Comparison of ENCODE assay signal across 8 cellular contexts in the genomic region with DNA sequence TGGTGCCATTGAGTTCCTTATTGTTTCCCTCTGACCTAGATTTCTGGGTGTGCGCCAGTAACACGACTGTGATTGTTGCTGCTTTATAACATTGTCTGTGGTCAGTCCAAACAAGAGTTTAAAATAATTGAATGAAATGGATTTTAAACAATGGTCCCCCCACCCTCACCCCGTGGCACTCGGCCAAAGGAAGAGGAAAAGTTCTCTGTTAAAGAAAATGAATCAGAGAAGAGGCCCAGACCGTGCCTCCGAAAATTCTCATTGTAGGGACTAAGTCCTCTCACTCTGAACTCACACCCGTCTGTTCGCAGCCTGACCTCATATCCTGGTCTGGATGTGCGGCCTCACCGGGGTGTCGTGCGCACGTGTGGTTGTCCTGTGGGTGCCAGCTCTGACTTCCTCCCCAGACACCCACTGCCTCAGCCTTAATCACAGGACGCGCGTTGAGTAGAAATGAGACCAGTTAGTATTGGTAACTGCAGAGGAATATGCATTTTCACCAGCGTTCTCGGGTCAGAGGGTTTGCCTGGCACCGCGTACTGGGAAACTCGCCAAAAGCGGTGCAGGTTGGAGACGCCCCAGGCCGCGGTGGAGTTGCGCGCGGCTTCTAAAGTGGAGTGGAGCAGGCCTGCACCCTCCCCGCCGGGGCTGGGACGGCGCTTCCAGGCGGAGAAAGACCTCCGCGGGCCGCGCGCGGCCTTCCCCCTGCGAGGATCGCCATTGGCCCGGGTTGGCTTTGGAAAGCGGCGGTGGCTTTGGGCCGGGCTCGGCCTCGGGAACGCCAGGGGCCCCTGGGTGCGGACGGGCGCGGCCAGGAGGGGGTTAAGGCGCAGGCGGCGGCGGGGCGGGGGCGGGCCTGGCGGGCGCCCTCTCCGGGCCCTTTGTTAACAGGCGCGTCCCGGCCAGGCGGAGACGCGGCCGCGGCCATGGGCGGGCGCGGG. TPM values are rescaled to one million over a fixed set of nuclear protein-coding genes. Genes with fewer than 3 reads are reported as not detected.
DNase-seq lines count a peak whose midpoint lies in the region; ATAC-seq, FAIRE-seq and TF ChIP-seq lines count a peak whose summit lies in the region.

A gene (plus strand): TSS at position 884 of the 941 bp plus-strand sequence. CDS start 193 bp downstream, outside the sequence.

- H2AFZ ChIP-seq in Karpas-422 (ENCODE audit: low read length), result peak within 1 kb of the TSS; percentile 30; the same call in 1 of the 2 replicates

- H3K4me1 ChIP-seq in Karpas-422 (ENCODE audit: low read length) (peaks cover 38% of the 10 kb centered on the region), thoracic aorta (ENCODE audit: control insufficient read depth in 1 of 2, low read depth in 2 of 2) (peaks cover 21 to 45% of the 10 kb centered on the region in 2 donors)

- H3K9me2 ChIP-seq in Karpas-422 (replicated peaks; ENCODE audit: insufficient read depth, low read length), result no peaks in the 10 kb centered on the region

- peak within 1 kb of the TSS; percentile 72 for H3K27ac ChIP-seq in Karpas-422 (ENCODE audit: low read length)
- H3K27ac ChIP-seq in thoracic aorta, result peak within 1 kb of the TSS; percentile 91 to 92

- H3K36me3 ChIP-seq in Karpas-422 (ENCODE audit: insufficient read depth, low read length) (no peaks in the 10 kb centered on the region), thoracic aorta (no peaks in the 10 kb centered on the region)

- ATAC-seq in GM21526 (IDR thresholded peaks at IDR 0.05; ENCODE audit: low FRiP score, unreplicated experiment) (peak; percentile 53), omental fat pad (ENCODE audit: low FRiP score) (peak; percentile 76), thoracic aorta (ENCODE audit: insufficient number of reproducible peaks, low FRiP score, low read depth) (peak; percentile 48)

- H4K20me1 ChIP-seq in Karpas-422 (ENCODE audit: insufficient read depth, low read depth, low read length), result peaks cover 13% of the 10 kb centered on the region; the same call in 1 of the 2 replicates

- no peak for FAIRE-seq in frontal cortex (lab: Jason Lieb, UNC)

- peak; percentile 64 for DNase-seq in DMS 273 treated with DMSO at 0.1 percent for 48 hours (lab: John Stamatoyannopoulos, UW)
- DNase-seq in Karpas-422, result peak; percentile 86
- DNase-seq in SK-MEL-5 (ENCODE audit: low read depth, low spot score), result peak; percentile 59
- peak; percentile 67 for DNase-seq in activated naive CD4-positive, alpha-beta T cell treated with Interleukin-2 at 50 U/mL for 16 hours
- DNase-seq in frontal cortex (ENCODE audit: low spot score in 2 of 2), result peak; percentile 87 to 91
- no peak for DNase-seq in omental fat pad (ENCODE audit: low spot score)
- peak; percentile 56 for DNase-seq in thoracic aorta (ENCODE audit: low spot score)

- H3K27me3 ChIP-seq in Karpas-422 (ENCODE audit: low read length) (no peaks in the 10 kb centered on the region), thoracic aorta (replicated peaks; ENCODE audit: insufficient read depth) (no peaks in the 10 kb centered on the region)

- peak within 1 kb of the TSS; percentile 74 for H3K4me3 ChIP-seq in Karpas-422 (ENCODE audit: low read length)
- peak within 1 kb of the TSS; percentile 86 for H3K4me3 ChIP-seq in thoracic aorta

- peak within 1 kb of the TSS; percentile 78 for H3K9ac ChIP-seq in Karpas-422 (ENCODE audit: low read length)

- peak within 1 kb of the TSS; percentile 86 for H3K4me2 ChIP-seq in Karpas-422 (ENCODE audit: low read depth, low read length, poor library complexity, severe bottlenecking)

- H3K79me2 ChIP-seq in Karpas-422 (ENCODE audit: low read length), result peaks cover 43% of the 10 kb centered on the region

- H3K9me3 ChIP-seq in Karpas-422 (ENCODE audit: low read length), result no peaks in the 10 kb centered on the region
- H3K9me3 ChIP-seq in thoracic aorta, result no peaks in the 10 kb centered on the region

- in situ Hi-C loops in SK-MEL-5 (cut with HindIII; ENCODE audit: low pct_unique_long_range_greater_than_20kb, low sequenced_read_pairs), result no loop called here

- TF ChIP-seq CTCF in omental fat pad (IDR thresholded peaks at IDR 0.05), result no peak
- no peak for TF ChIP-seq CTCF in thoracic aorta (IDR thresholded peaks at IDR 0.05)

RNA-seq across cellular contexts. Expression of the gene that starts here (rescaled TPM):
- 9.9 and 21.5 TPM in 2 replicates for total RNA-seq in Karpas-422 (2014; rRNA removed; shearing (Covaris generic); ENCODE audit: low replicate concordance)
- 20.3 and 28.8 TPM in 2 replicates for total RNA-seq in SK-MEL-5 (2014; rRNA removed; shearing (Covaris generic))
- 59.6 and 79.7 TPM in 2 replicates for polyA plus RNA-seq in SK-MEL-5 (2015; cell fraction: cytosol; rRNA removed)
- polyA plus RNA-seq in SK-MEL-5 (2015; cell fraction: nucleus; rRNA removed), result 21.8 and 28.6 TPM in 2 replicates
- 21.6 TPM for total RNA-seq in frontal cortex
- 10 to 100 TPM; 48.8 to 82.8 (median 75.3) TPM for total RNA-seq in omental fat pad
- 100 to 1,000 TPM in 1 of 2 donors, 10 to 100 TPM in 1; 62.8 to 123 TPM for total RNA-seq in thoracic aorta
